12 cellular contexts compared by ENCODE assay signal in the genomic region with DNA sequence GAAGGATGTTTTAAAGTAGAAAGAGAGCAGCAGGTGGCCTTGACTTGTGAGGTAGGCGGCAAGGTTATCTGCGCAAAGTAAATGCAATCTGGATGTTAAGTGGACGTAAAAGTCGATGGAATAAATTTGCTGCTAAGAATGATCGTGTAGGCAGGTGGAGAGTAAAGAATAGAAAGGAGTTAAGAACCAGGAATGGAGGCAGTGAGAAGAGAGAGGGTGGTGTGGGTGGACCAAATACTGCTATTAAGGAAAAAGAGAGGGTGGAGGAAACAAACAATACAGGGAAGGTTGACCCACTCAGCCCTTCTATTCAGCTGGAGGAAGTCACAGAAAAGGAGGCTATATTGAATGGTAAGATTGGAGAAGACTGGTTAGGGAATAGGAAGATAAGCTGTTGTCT. TPM values are rescaled to one million over a fixed set of nuclear protein-coding genes. Genes with fewer than 3 reads are reported as not detected.
DNase-seq lines count a peak whose midpoint lies in the region; ATAC-seq and TF ChIP-seq lines count a peak whose summit lies in the region.
"Had no signal": no experiment of that assay in that cellular context is flagged by ENCODE, and none has a peak within 500 bp of the region (broad histone marks: within the 10 kb centered on the region; RNA-seq: fewer than 3 reads in every experiment).

No MANE protein-coding gene starts in this region.

- no peaks in the 10 kb centered on the region for H3K27me3 ChIP-seq in PC-9 (ENCODE audit: insufficient read depth, low read depth)
- peaks cover 7% of the 10 kb centered on the region for H3K27me3 ChIP-seq in iPS-18a (ENCODE audit: control insufficient read depth, insufficient read depth, low read length)
- no peaks in the 10 kb centered on the region for H3K27me3 ChIP-seq in stomach

- H3K9me2 ChIP-seq in PC-9 (ENCODE audit: insufficient read depth), result no peaks in the 10 kb centered on the region

- H3K4me3 ChIP-seq in PC-9 (no peak overlapping the region), iPS-18a (ENCODE audit: low read length) (peak overlapping the region; percentile 88), stomach (no peak overlapping the region)

- CTCF ChIA-PET in PC-9 (lab: Charles Lee), result no interaction called here

- H3K9me3 ChIP-seq in PC-9 (ENCODE audit: insufficient read depth, low read depth), result no peaks in the 10 kb centered on the region
- no peaks in the 10 kb centered on the region for H3K9me3 ChIP-seq in iPS-18a (ENCODE audit: control insufficient read depth, low read depth, low read length)
- H3K9me3 ChIP-seq in stomach, result no peaks in the 10 kb centered on the region

- TF ChIP-seq CTCF in PC-9 (conservative IDR thresholded peaks at IDR 0.05), result no peak
- no peak for TF ChIP-seq CTCF in stomach (IDR thresholded peaks at IDR 0.05)

- no peak for ATAC-seq in SK-N-SH treated with all-trans-retinoic acid at 6 μM for 48 hours
- ATAC-seq in HG02798 (IDR thresholded peaks at IDR 0.05; ENCODE audit: poor library complexity, unreplicated experiment), result no peak

- peak overlapping the region; percentile 81 for H3K4me3 Mint-ChIP-seq in activated CD4-positive, alpha-beta T cell treated with anti-CD3 and anti-CD28 coated beads, Interleukin-2, amount 10 ng/mL, durations not matched to agents 24 days and 14 days

- no peaks in the 10 kb centered on the region for H3K36me3 ChIP-seq in PC-9 (ENCODE audit: low read depth)
- no peaks in the 10 kb centered on the region for H3K36me3 ChIP-seq in iPS-18a (ENCODE audit: control insufficient read depth, low read depth, low read length)
- H3K36me3 ChIP-seq in stomach, result no peaks in the 10 kb centered on the region

- no peak overlapping the region for H2AFZ ChIP-seq in PC-9

- H3K4me2 ChIP-seq in PC-9, result peak overlapping the region; percentile 98; the same call in 1 of the 2 replicates

- peaks cover 44% of the 10 kb centered on the region for H3K4me1 Mint-ChIP-seq in activated CD4-positive, alpha-beta T cell treated with anti-CD3 and anti-CD28 coated beads, Interleukin-2, amount 10 ng/mL, durations not matched to agents 24 days and 14 days

- DNase-seq in activated CD4-positive, alpha-beta T cell treated with anti-CD3 and anti-CD28 coated beads, Interleukin-2, amount 10 ng/mL, durations not matched to agents 24 days and 14 days, result no peak
- no peak for DNase-seq in activated CD4-positive, alpha-beta T cell treated with anti-CD3 and anti-CD28 coated beads, Interleukin-2, amount 50 U/mL, for 48 hours
- DNase-seq in PC-9 (no peak), stomach (no peak), ureter (ENCODE audit: low spot score) (no peak)
- DNase-seq: ACHN, DMS79 treated with DMSO at 0.1 percent for 48 hours, NCI-H526 treated with DMSO at 0.1 percent for 48 hours, SIG-M5 had no signal

- TF ChIP-seq POLR2A in stomach (IDR thresholded peaks at IDR 0.05), result no peak

- H3K36me3 Mint-ChIP-seq in activated CD4-positive, alpha-beta T cell treated with anti-CD3 and anti-CD28 coated beads, Interleukin-2, amount 10 ng/mL, durations not matched to agents 24 days and 14 days (ENCODE audit: low read depth), result peaks cover 20% of the 10 kb centered on the region

- H3K9me3 Mint-ChIP-seq in activated CD4-positive, alpha-beta T cell treated with anti-CD3 and anti-CD28 coated beads, Interleukin-2, amount 10 ng/mL, durations not matched to agents 24 days and 14 days, result peaks cover 8% of the 10 kb centered on the region

- H3F3A ChIP-seq in PC-9 (ENCODE audit: insufficient read depth, low read depth), result no peaks in the 10 kb centered on the region; the same call in 1 of the 2 replicates

- H3K4me1 ChIP-seq in PC-9 (replicated peaks; ENCODE audit: insufficient read depth) (peaks cover 22% of the 10 kb centered on the region), iPS-18a (ENCODE audit: control insufficient read depth, low read depth, low read length) (peaks cover 31% of the 10 kb centered on the region), stomach (peaks cover 14 to 34% (median 23%) of the 10 kb centered on the region in 4 donors)

- intact Hi-C loops in activated CD4-positive, alpha-beta T cell treated with anti-CD3 and anti-CD28 coated beads, Interleukin-2, amount 10 ng/mL, durations not matched to agents 24 days and 14 days (cut with micrococcal nuclease), result loop anchor here (1.0 to 5.0 kb wide), 5 partner anchors 68 to 291 kb away; a partner anchor contains a TSS
- intact Hi-C loops in PC-9 (cut with micrococcal nuclease; ENCODE audit: unreplicated experiment), result loop anchor here (5.0 kb wide), 2 partner anchors 119 to 266 kb away; no protein-coding TSS in a partner anchor
- intact Hi-C loops in stomach (cut with DNase I; ENCODE audit: low total_unique reads), result no loop called here

- no peak overlapping the region for H3K27ac ChIP-seq in PC-9
- no peak overlapping the region for H3K27ac ChIP-seq in iPS-18a (ENCODE audit: low read length)
- peak overlapping the region in 4 of 5 donors; percentile 11 to 99 (median 97) for H3K27ac ChIP-seq in stomach

- H3K27me3 Mint-ChIP-seq in activated CD4-positive, alpha-beta T cell treated with anti-CD3 and anti-CD28 coated beads, Interleukin-2, amount 10 ng/mL, durations not matched to agents 24 days and 14 days, result no peaks in the 10 kb centered on the region

- peaks cover 20% of the 10 kb centered on the region for H4K20me1 ChIP-seq in PC-9 (ENCODE audit: insufficient read depth)

- peak overlapping the region; percentile 85 for H3K9ac ChIP-seq in iPS-18a (ENCODE audit: low read length)

- peaks cover 40% of the 10 kb centered on the region for H3K79me2 ChIP-seq in PC-9 (ENCODE audit: low read depth)

- peak overlapping the region; percentile 94 for H3K27ac Mint-ChIP-seq in activated CD4-positive, alpha-beta T cell treated with anti-CD3 and anti-CD28 coated beads, Interleukin-2, amount 10 ng/mL, durations not matched to agents 24 days and 14 days

- BruUV-seq in PC-9 (replicated peaks; lab: Mats Ljungman, UMichigan), result no TSS peak

- POLR2A ChIA-PET in PC-9 (lab: Charles Lee; ENCODE audit: unreplicated experiment), result no interaction called here

- no peak for TF ChIP-seq EP300 in stomach (IDR thresholded peaks at IDR 0.05)

- whole genome bisulfite sequencing in stomach, 5 donors, result 84 to 89% (median 85%) methylated on average over 5 of the region's 5 CpGs

TF ChIP-seq in SK-N-SH treated with all-trans-retinoic acid at 6 μM for 48 hours, 23 proteins besides CTCF, POLR2A, EP300 and RAD21:
- TF ChIP-seq ZNF565 (CRISPR knock-in tag; conservative IDR thresholded peaks at IDR 0.05; ENCODE audit: low read depth), result no peak
- no peak for TF ChIP-seq ZC3H10 (CRISPR knock-in tag; IDR thresholded peaks at IDR 0.05)
- no peak for TF ChIP-seq GLIS3 (CRISPR knock-in tag; IDR thresholded peaks at IDR 0.05)
- TF ChIP-seq TOX (CRISPR knock-in tag; IDR thresholded peaks at IDR 0.05; ENCODE audit: borderline replicate concordance), result no peak
- TF ChIP-seq ZNF8 (CRISPR knock-in tag; IDR thresholded peaks at IDR 0.05), result no peak
- TF ChIP-seq, protein P1, sequence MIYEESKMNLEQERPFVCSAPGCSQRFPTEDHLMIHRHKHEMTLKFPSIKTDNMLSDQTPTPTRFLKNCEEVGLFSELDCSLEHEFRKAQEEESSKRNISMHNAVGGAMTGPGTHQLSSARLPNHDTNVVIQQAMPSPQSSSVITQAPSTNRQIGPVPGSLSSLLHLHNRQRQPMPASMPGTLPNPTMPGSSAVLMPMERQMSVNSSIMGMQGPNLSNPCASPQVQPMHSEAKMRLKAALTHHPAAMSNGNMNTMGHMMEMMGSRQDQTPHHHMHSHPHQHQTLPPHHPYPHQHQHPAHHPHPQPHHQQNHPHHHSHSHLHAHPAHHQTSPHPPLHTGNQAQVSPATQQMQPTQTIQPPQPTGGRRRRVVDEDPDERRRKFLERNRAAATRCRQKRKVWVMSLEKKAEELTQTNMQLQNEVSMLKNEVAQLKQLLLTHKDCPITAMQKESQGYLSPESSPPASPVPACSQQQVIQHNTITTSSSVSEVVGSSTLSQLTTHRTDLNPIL (CRISPR knock-in tag; IDR thresholded peaks at IDR 0.05; ENCODE audit: low read depth), result no peak
- TF ChIP-seq, protein P2, sequence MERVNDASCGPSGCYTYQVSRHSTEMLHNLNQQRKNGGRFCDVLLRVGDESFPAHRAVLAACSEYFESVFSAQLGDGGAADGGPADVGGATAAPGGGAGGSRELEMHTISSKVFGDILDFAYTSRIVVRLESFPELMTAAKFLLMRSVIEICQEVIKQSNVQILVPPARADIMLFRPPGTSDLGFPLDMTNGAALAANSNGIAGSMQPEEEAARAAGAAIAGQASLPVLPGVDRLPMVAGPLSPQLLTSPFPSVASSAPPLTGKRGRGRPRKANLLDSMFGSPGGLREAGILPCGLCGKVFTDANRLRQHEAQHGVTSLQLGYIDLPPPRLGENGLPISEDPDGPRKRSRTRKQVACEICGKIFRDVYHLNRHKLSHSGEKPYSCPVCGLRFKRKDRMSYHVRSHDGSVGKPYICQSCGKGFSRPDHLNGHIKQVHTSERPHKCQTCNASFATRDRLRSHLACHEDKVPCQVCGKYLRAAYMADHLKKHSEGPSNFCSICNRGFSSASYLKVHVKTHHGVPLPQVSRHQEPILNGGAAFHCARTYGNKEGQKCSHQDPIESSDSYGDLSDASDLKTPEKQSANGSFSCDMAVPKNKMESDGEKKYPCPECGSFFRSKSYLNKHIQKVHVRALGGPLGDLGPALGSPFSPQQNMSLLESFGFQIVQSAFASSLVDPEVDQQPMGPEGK (CRISPR knock-in tag; IDR thresholded peaks at IDR 0.05; ENCODE audit: borderline replicate concordance), result no peak
- TF ChIP-seq OSR1 (CRISPR knock-in tag; IDR thresholded peaks at IDR 0.05), result no peak
- TF ChIP-seq ISL1 (CRISPR knock-in tag; IDR thresholded peaks at IDR 0.05), result no peak

RNA-seq across cellular contexts. Expression of a gene that starts 1.9 kb away (rescaled TPM):
- total RNA-seq in activated CD4-positive, alpha-beta T cell treated with anti-CD3 and anti-CD28 coated beads, Interleukin-2, amount 10 ng/mL, durations not matched to agents 24 days and 14 days, result 82.2 and 82.4 TPM in 2 replicates
- 54.7 and 78.3 TPM in 2 replicates for total RNA-seq in PC-9 (2021)
- 10 to 100 TPM; 23.8 to 56.4 (median 37.8) TPM for total RNA-seq in stomach
- polyA plus RNA-seq in stomach, result 10 to 100 TPM; 22.5 to 33.5 (median 23.3) TPM
- total RNA-seq in ureter, result 48.4 TPM

Comparison
In these comparisons a context has a peak if more than half of its experiments do, and no peak if none do; other contexts are left out.
1. H3K27ac ChIP-seq: peak in stomach (4 of 5); none in PC-9 (single experiment) and iPS-18a (single experiment).